11 cellular contexts compared by ENCODE assay signal in the genomic region with DNA sequence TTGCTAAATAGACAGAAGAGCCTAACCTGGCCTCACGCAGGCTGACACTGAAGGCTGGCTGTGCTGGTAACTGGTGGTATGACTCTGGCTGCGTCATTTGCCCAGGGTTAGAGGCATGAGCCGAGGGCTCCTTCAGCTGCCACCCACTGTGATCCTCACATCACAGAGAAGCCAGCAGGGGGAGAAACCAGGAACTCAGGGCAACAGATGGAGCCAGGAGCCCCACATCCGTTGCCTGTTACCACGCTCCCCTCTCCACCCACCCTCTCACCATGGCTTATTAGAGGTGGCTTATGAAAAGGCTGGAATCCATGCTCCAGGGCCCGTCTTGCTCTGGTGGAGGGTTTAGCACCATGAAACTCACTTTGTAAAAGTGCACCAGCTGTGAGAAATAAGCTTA.
A peak's percentile ranks its signal among the peaks of the same experiment; 100 is the strongest.
DNase-seq lines count a peak whose midpoint lies in the region; ATAC-seq and TF ChIP-seq lines count a peak whose summit lies in the region.
"Had no signal": no experiment of that assay in that cellular context is flagged by ENCODE, and none has a peak within 500 bp of the region (broad histone marks: within the 10 kb centered on the region; RNA-seq: fewer than 3 reads in every experiment).

No MANE protein-coding gene starts in this region.

- no peaks in the 10 kb centered on the region for H3K4me1 Mint-ChIP-seq in CD4-positive, alpha-beta T cell (ENCODE audit: low read depth)

- TF ChIP-seq CTCF in astrocyte of the cerebellum (IDR thresholded peaks at IDR 0.05; ENCODE audit: low read depth, low read length, missing control alignments), result peak; percentile 46
- no peak for TF ChIP-seq CTCF in CD4-positive, alpha-beta T cell (IDR thresholded peaks at IDR 0.05)

- peak; percentile 30 for DNase-seq in EL
- DNase-seq in LHCN-M2 (ENCODE audit: low read depth), result peak; percentile 54
- no peak for DNase-seq in astrocyte of the cerebellum (ENCODE audit: low read depth)
- DNase-seq in myocyte (ENCODE audit: low read depth), result peak; percentile 52
- no peak for DNase-seq in CD4-positive, alpha-beta T cell
- DNase-seq: activated effector memory CD4-positive, alpha-beta T cell treated with Interleukin-2 at 50 U/mL for 16 hours; midbrain; NCI-H1092 treated with DMSO at 0.1 percent for 48 hours had no signal

- H3K9me3 Mint-ChIP-seq in CD4-positive, alpha-beta T cell, result no peaks in the 10 kb centered on the region

- H3K4me3 ChIP-seq in astrocyte of the cerebellum (ENCODE audit: low read depth, low read length), result no peak overlapping the region

- no peaks in the 10 kb centered on the region for H3K27me3 ChIP-seq in CD4-positive, alpha-beta T cell (ENCODE audit: control insufficient read depth, insufficient read depth, low read length)

- in situ Hi-C loops in astrocyte of the cerebellum (cut with HindIII; ENCODE audit: low sequenced_read_pairs), result no loop called here

- intact Hi-C loops in CD4-positive, alpha-beta T cell (cut with DNase I, micrococcal nuclease), result no loop called here

- CTCF ChIA-PET in CD4-positive, alpha-beta T cell (lab: Charles Lee), result no interaction called here

- no peak overlapping the region for H3K27ac Mint-ChIP-seq in CD4-positive, alpha-beta T cell

- no peaks in the 10 kb centered on the region for H3K36me3 Mint-ChIP-seq in CD4-positive, alpha-beta T cell (ENCODE audit: low read depth)

- H3K27ac ChIP-seq in CD4-positive, alpha-beta T cell (ENCODE audit: low read depth, low read length), result no peak overlapping the region

- no peaks in the 10 kb centered on the region for H3K9me3 ChIP-seq in CD4-positive, alpha-beta T cell (ENCODE audit: control insufficient read depth, low read length)

- no peak for ATAC-seq in CD4-positive, alpha-beta T cell (ENCODE audit: poor library complexity)
- no peak for ATAC-seq in HG02623 (IDR thresholded peaks at IDR 0.05; ENCODE audit: unreplicated experiment)
- no peak for ATAC-seq in esophagus mucosa
- ATAC-seq in GM18907 (IDR thresholded peaks at IDR 0.05; ENCODE audit: unreplicated experiment), result no peak

- POLR2A ChIA-PET in CD4-positive, alpha-beta T cell (lab: Charles Lee), result no interaction called here

- no peak overlapping the region for H3K4me3 Mint-ChIP-seq in CD4-positive, alpha-beta T cell

- peaks cover 10% of the 10 kb centered on the region for H3K27me3 Mint-ChIP-seq in CD4-positive, alpha-beta T cell

Comparison
In these comparisons a context has a peak if more than half of its experiments do, and no peak if none do; other contexts are left out.
1. DNase-seq: peak in EL (single experiment), LHCN-M2 (single experiment) and myocyte (single experiment); none in astrocyte of the cerebellum (single experiment) and CD4-positive, alpha-beta T cell (0 of 10).